Comparison of ENCODE assay signal across 15 cellular contexts in the genomic region with DNA sequence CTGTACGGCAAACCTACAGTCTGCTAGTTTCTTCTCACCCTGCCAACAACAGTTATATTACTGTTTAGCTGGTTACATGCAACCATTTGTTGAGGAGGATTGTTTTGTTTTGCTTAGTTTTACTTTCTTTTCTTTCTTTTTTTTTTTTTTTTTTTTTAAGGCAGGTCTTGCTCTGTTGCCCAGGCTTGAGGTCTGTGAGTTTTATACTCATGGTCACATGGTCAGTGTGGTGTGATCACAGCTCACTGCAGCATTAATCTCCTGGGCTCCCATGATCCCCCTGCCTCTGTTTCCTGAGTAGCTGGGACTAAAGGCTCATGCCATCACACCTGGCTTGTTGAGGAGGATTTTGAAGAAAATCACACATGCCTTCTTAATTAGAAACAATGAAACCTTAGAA.
DNase-seq lines count a peak whose midpoint lies in the region; ATAC-seq, FAIRE-seq and TF ChIP-seq lines count a peak whose summit lies in the region.
"Had no signal": no experiment of that assay in that cellular context is flagged by ENCODE, and none has a peak within 500 bp of the region (broad histone marks: within the 10 kb centered on the region; RNA-seq: fewer than 3 reads in every experiment).

No MANE protein-coding gene starts in this region.

- peak; percentile 95 for ATAC-seq in GM18870 (IDR thresholded peaks at IDR 0.05; ENCODE audit: unreplicated experiment)
- peak; percentile 95 for ATAC-seq in GM21786 (IDR thresholded peaks at IDR 0.05; ENCODE audit: unreplicated experiment)
- peak; percentile 82 for ATAC-seq in HG03139 (IDR thresholded peaks at IDR 0.05; ENCODE audit: unreplicated experiment)
- ATAC-seq in activated T-cell treated with anti-CD3 and anti-CD28 coated beads, Interleukin-2, amount 50 U/mL, for 4 hours, result no peak
- ATAC-seq in pancreas, result no peak
- ATAC-seq: activated CD8-positive, alpha-beta T cell treated with anti-CD3 and anti-CD28 coated beads for 36 hours had no signal

- H3K36me3 ChIP-seq in pancreas, result no peaks in the 10 kb centered on the region
- H3K36me3 ChIP-seq: tibial nerve had no signal

- H3K4me1 ChIP-seq in pancreas, result no peaks in the 10 kb centered on the region
- H3K4me1 ChIP-seq: tibial nerve had no signal

- H3K9me3 Mint-ChIP-seq in activated T-cell treated with anti-CD3 and anti-CD28 coated beads, Interleukin-2, amount 50 U/mL, for 4 hours, result no peaks in the 10 kb centered on the region
- H3K9me3 Mint-ChIP-seq in activated T-cell treated with anti-CD3 and anti-CD28 coated beads, Interleukin-2, amount 50 U/mL, for 24 hours, result peaks cover 5% of the 10 kb centered on the region
- H3K9me3 Mint-ChIP-seq: activated CD8-positive, alpha-beta T cell treated with anti-CD3 and anti-CD28 coated beads for 36 hours; T-helper 1 cell treated with Interleukin-12 subunit alpha and Interleukin-12 subunit beta and Interleukin-4 antibody, amounts not matched to agents 30 μg/mL and 1 μg/mL, for 36 hours had no signal

- intact Hi-C loops in pancreas (cut with DNase I), result no loop called here

- H3K27me3 ChIP-seq in pancreas, result no peaks in the 10 kb centered on the region
- H3K27me3 ChIP-seq: tibial nerve had no signal

- H3K9me3 ChIP-seq in pancreas, result no peaks in the 10 kb centered on the region
- H3K9me3 ChIP-seq: tibial nerve had no signal

- no peaks in the 10 kb centered on the region for H3K36me3 Mint-ChIP-seq in activated T-cell treated with anti-CD3 and anti-CD28 coated beads, Interleukin-2, amount 50 U/mL, for 4 hours (ENCODE audit: insufficient read depth)
- no peaks in the 10 kb centered on the region for H3K36me3 Mint-ChIP-seq in activated T-cell treated with anti-CD3 and anti-CD28 coated beads, Interleukin-2, amount 50 U/mL, for 24 hours (ENCODE audit: low read depth)
- H3K36me3 Mint-ChIP-seq: activated naive CD8-positive, alpha-beta T cell treated with anti-CD3 and anti-CD28 coated beads for 36 hours; CD8-positive, alpha-beta memory T cell had no signal

- H3K4me3 Mint-ChIP-seq in activated T-cell treated with anti-CD3 and anti-CD28 coated beads, Interleukin-2, amount 50 U/mL, for 4 hours, result no peak overlapping the region
- H3K4me3 Mint-ChIP-seq in activated T-cell treated with anti-CD3 and anti-CD28 coated beads, Interleukin-2, amount 50 U/mL, for 24 hours, result no peak overlapping the region
- H3K4me3 Mint-ChIP-seq: activated CD8-positive, alpha-beta T cell treated with anti-CD3 and anti-CD28 coated beads for 36 hours; activated naive CD8-positive, alpha-beta T cell treated with anti-CD3 and anti-CD28 coated beads for 36 hours; CD8-positive, alpha-beta memory T cell; T-helper 1 cell treated with Interleukin-12 subunit alpha and Interleukin-12 subunit beta and Interleukin-4 antibody, amounts not matched to agents 30 μg/mL and 1 μg/mL, for 36 hours had no signal

- DNase-seq in glomerular visceral epithelial cell (ENCODE audit: extremely low spot score) (peak; percentile 34), pancreas (no peak), hippocampal formation (lab: John Stamatoyannopoulos, UW) (no peak)
- no peak for DNase-seq in activated T-cell treated with anti-CD3 and anti-CD28 coated beads, Interleukin-2, amount 50 U/mL, for 4 hours
- no peak for DNase-seq in activated T-cell treated with anti-CD3 and anti-CD28 coated beads, Interleukin-2, amount 50 U/mL, for 24 hours
- DNase-seq: activated CD8-positive, alpha-beta T cell treated with anti-CD3 and anti-CD28 coated beads for 36 hours; activated naive CD8-positive, alpha-beta T cell treated with anti-CD3 and anti-CD28 coated beads for 36 hours; CD8-positive, alpha-beta memory T cell; NCI-H1436 had no signal

- no peak overlapping the region for H3K27ac Mint-ChIP-seq in activated T-cell treated with anti-CD3 and anti-CD28 coated beads, Interleukin-2, amount 50 U/mL, for 24 hours
- H3K27ac Mint-ChIP-seq: activated CD8-positive, alpha-beta T cell treated with anti-CD3 and anti-CD28 coated beads for 36 hours; activated naive CD8-positive, alpha-beta T cell treated with anti-CD3 and anti-CD28 coated beads for 36 hours; CD8-positive, alpha-beta memory T cell; T-helper 1 cell treated with Interleukin-12 subunit alpha and Interleukin-12 subunit beta and Interleukin-4 antibody, amounts not matched to agents 30 μg/mL and 1 μg/mL, for 36 hours had no signal

- no peaks in the 10 kb centered on the region for H3K4me1 Mint-ChIP-seq in activated T-cell treated with anti-CD3 and anti-CD28 coated beads, Interleukin-2, amount 50 U/mL, for 4 hours (ENCODE audit: low read depth)
- no peaks in the 10 kb centered on the region for H3K4me1 Mint-ChIP-seq in activated T-cell treated with anti-CD3 and anti-CD28 coated beads, Interleukin-2, amount 50 U/mL, for 24 hours (ENCODE audit: low read depth)
- H3K4me1 Mint-ChIP-seq: activated naive CD8-positive, alpha-beta T cell treated with anti-CD3 and anti-CD28 coated beads for 36 hours; CD8-positive, alpha-beta memory T cell had no signal

- no peak overlapping the region for H3K4me3 ChIP-seq in pancreas
- H3K4me3 ChIP-seq: tibial nerve had no signal

- FAIRE-seq in pancreas (lab: Jason Lieb, UNC), result no peak
- FAIRE-seq: colon had no signal

- H3K27me3 Mint-ChIP-seq in activated T-cell treated with anti-CD3 and anti-CD28 coated beads, Interleukin-2, amount 50 U/mL, for 4 hours (ENCODE audit: low read depth), result no peaks in the 10 kb centered on the region
- H3K27me3 Mint-ChIP-seq in activated T-cell treated with anti-CD3 and anti-CD28 coated beads, Interleukin-2, amount 50 U/mL, for 24 hours, result no peaks in the 10 kb centered on the region
- H3K27me3 Mint-ChIP-seq: activated CD8-positive, alpha-beta T cell treated with anti-CD3 and anti-CD28 coated beads for 36 hours; activated naive CD8-positive, alpha-beta T cell treated with anti-CD3 and anti-CD28 coated beads for 36 hours; CD8-positive, alpha-beta memory T cell had no signal

- WGBS in pancreas, 2 donors, result 0 to 43% methylated on average over 1 of the region's 1 CpG

- no peak for TF ChIP-seq CTCF in pancreas (IDR thresholded peaks at IDR 0.05)

- no peak overlapping the region for H3K27ac ChIP-seq in pancreas
- H3K27ac ChIP-seq: tibial nerve had no signal

Comparison
In these comparisons a context has a peak if more than half of its experiments do, and no peak if none do; other contexts are left out.
1. ATAC-seq: peak in GM18870 (single experiment), GM21786 (single experiment) and HG03139 (single experiment); none in activated T-cell treated with anti-CD3 and anti-CD28 coated beads, Interleukin-2, amount 50 U/mL, for 4 hours (0 of 2) and pancreas (0 of 4).